In the genomic region with DNA sequence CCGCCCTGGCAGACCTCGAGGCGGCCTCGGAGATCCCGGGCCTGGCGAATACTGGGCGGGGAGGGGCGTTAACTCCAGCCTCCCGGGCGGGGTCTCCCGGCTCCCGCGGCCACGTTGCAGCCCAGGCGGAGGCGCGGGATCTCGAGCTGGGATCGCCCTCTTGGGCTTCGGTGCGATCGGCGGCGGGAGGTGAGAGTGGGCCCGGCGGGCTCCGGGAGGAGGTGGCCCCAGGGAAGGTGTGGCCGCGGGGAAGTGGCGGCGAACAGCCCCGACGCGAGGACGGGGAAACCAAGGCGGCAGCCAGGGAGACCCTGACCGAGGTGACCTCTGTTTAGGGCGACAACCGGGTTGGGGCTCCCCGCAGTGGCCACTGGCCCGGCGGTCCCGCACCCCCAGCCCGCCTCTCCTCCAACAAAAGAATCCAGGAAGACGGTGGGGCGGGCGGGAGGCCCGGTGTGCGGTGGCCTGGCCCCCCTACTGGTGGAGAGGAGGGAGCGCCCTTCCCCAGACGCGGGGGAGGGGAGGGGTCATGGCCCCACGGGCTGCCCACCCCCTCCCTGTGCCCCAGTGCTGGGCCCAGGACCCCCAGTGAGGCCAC, we compare ENCODE assay signal across 8 cellular contexts. TPM values are rescaled to one million over a fixed set of nuclear protein-coding genes. Genes with fewer than 3 reads are reported as not detected.
A peak's percentile ranks its signal among the peaks of the same experiment; 100 is the strongest.
DNase-seq lines count a peak whose midpoint lies in the region; ATAC-seq lines count a peak whose summit lies in the region.

A gene with protein sequence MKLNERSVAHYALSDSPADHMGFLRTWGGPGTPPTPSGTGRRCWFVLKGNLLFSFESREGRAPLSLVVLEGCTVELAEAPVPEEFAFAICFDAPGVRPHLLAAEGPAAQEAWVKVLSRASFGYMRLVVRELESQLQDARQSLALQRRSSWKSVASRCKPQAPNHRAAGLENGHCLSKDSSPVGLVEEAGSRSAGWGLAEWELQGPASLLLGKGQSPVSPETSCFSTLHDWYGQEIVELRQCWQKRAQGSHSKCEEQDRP (plus strand): TSS at position 96 of the 598 bp plus-strand sequence. CDS start 3,046 bp downstream, outside the sequence.

- ATAC-seq in left cardiac atrium (peak in 1 of 2 donors; percentile 13), sciatic nerve (peak; percentile 1), GM18520 (IDR thresholded peaks at IDR 0.05; ENCODE audit: unreplicated experiment) (no peak)

- peak; percentile 43 for DNase-seq in ACHN
- peak; percentile 56 for DNase-seq in HuH-7 (ENCODE audit: low spot score)
- DNase-seq in activated naive CD4-positive, alpha-beta T cell treated with anti-CD3 and anti-CD28 coated beads, Interleukin-2, amount 50 U/mL, for 16 hours: peak; percentile 68
- DNase-seq in left cardiac atrium: peak; percentile 71
- peak; percentile 78 for DNase-seq in sciatic nerve (ENCODE audit: low spot score)
- no peak for DNase-seq in putamen (ENCODE audit: low spot score)
- DNase-seq in DMS114 treated with DMSO at 0.1 percent for 48 hours (lab: John Stamatoyannopoulos, UW; ENCODE audit: unreplicated experiment): no peak

- intact Hi-C loops in left cardiac atrium (cut with DNase I) (no loop called here), sciatic nerve (cut with DNase I) (no loop called here)

- in situ Hi-C loops in ACHN (cut with HindIII; ENCODE audit: low pct_ligation_motif_present, low pct_unique_long_range_greater_than_20kb, low sequenced_read_pairs): no loop called here

RNA-seq across cellular contexts. Expression of the gene that starts here (rescaled TPM):
- total RNA-seq in left cardiac atrium (10 to 100 TPM in 1 of 2 donors, 1 to 10 TPM in 1; 8.7 to 11.3 TPM), sciatic nerve (12.8 TPM)

Comparison
In these comparisons a context has a peak if more than half of its experiments do, and no peak if none do; other contexts are left out.
1. DNase-seq: peak in ACHN (single experiment), HuH-7 (single experiment), activated naive CD4-positive, alpha-beta T cell treated with anti-CD3 and anti-CD28 coated beads, Interleukin-2, amount 50 U/mL, for 16 hours (single experiment), left cardiac atrium (single experiment) and sciatic nerve (single experiment); none in putamen (single experiment) and DMS114 treated with DMSO at 0.1 percent for 48 hours (single experiment).